Comparison of ENCODE assay signal across 1 cellular context in the genomic region with DNA sequence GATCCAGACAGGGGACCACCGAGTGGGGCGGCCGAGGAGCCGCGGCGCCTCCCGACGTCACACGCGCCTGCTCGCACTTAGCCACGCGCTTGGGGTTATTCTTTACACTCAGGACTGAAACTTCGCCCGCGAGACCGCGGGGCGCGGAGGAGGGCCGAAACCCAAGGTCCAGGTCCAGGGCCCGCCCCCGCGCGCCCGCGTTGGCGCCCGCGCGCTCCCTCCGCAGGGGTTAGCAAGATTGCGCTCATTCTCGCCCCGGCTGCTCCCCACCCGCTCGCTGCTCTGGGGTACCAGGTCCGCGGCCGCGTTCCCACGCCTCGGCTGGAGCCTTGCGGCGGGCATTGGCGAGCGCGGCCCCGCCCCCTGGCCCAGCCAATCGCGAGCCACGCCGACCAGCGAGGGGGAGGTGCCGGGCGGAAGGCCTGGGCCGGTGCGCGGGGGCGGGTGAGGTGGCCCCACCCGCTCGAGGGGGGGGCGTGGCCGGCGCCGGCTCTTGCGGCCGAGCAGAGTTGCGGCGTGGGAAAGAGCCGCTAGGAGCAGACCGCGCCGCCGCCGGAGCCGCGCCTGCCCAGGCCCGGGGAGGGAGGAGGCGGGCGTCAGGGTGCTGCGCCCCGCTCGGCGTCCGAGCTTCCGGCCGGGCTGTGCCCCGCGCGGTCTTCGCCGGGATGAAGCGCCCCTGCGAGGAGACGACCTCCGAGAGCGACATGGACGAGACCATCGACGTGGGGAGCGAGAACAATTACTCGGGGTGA.
TF ChIP-seq lines count a peak whose summit lies in the region.

A gene (plus strand): TSS at position 521 of the 752 bp plus-strand sequence. CDS start 145 bp downstream, at position 666.

TF ChIP-seq in HepG2, 621 proteins besides CTCF, POLR2A, EP300 and RAD21 (continued from another document and continues in another):
- TF ChIP-seq, protein P1, sequence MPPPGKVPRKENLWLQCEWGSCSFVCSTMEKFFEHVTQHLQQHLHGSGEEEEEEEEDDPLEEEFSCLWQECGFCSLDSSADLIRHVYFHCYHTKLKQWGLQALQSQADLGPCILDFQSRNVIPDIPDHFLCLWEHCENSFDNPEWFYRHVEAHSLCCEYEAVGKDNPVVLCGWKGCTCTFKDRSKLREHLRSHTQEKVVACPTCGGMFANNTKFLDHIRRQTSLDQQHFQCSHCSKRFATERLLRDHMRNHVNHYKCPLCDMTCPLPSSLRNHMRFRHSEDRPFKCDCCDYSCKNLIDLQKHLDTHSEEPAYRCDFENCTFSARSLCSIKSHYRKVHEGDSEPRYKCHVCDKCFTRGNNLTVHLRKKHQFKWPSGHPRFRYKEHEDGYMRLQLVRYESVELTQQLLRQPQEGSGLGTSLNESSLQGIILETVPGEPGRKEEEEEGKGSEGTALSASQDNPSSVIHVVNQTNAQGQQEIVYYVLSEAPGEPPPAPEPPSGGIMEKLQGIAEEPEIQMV (CRISPR knock-in tag; IDR thresholded peaks at IDR 0.05; ENCODE audit: low read depth) = peak; percentile 98
- TF ChIP-seq ZNF235 (CRISPR knock-in tag; IDR thresholded peaks at IDR 0.05; ENCODE audit: borderline replicate concordance) (no peak; the same call in 1 of the 2 replicates), EEA1 (CRISPR knock-in tag; IDR thresholded peaks at IDR 0.05; ENCODE audit: borderline replicate concordance) (peak; percentile 32; the same call in 1 of the 2 replicates), AKAP8 (CRISPR knock-in tag; IDR thresholded peaks at IDR 0.05) (no peak), REL (CRISPR knock-in tag; conservative IDR thresholded peaks at IDR 0.05) (peak; percentile 76; the same call in 1 of the 2 replicates), ZNF501 (CRISPR knock-in tag; IDR thresholded peaks at IDR 0.05) (no peak; the same call in 1 of the 2 replicates), HOXA5 (CRISPR knock-in tag; IDR thresholded peaks at IDR 0.05) (0 out of 2 replicates have a peak, but pooled peaks have one; percentile 18), ZSCAN22 (CRISPR knock-in tag; IDR thresholded peaks at IDR 0.05) (peak; percentile 48; the same call in 1 of the 2 replicates), SMC3 (IDR thresholded peaks at IDR 0.05; ENCODE audit: low read length) (no peak), ZSCAN29 (CRISPR knock-in tag; conservative IDR thresholded peaks at IDR 0.05) (no peak), ZSCAN25 (CRISPR knock-in tag; IDR thresholded peaks at IDR 0.05) (peak; percentile 65; the same call in 1 of the 2 replicates), ZNF782 (CRISPR knock-in tag; IDR thresholded peaks at IDR 0.05; ENCODE audit: borderline replicate concordance) (peak; percentile 53; the same call in 1 of the 2 replicates), SALL2 (CRISPR knock-in tag; IDR thresholded peaks at IDR 0.05) (0 out of 2 replicates have a peak, but pooled peaks have one; percentile 21), CENPT (CRISPR knock-in tag; IDR thresholded peaks at IDR 0.05; ENCODE audit: low read depth) (no peak; the same call in 1 of the 2 replicates), NCOR1 (IDR thresholded peaks at IDR 0.05; ENCODE audit: borderline replicate concordance, low read length) (peak; percentile 29; the same call in 1 of the 2 replicates), ASH2L (IDR thresholded peaks at IDR 0.05; ENCODE audit: insufficient read length, low read depth, low read length) (peak; percentile 66), YY1 (IDR thresholded peaks at IDR 0.05; ENCODE audit: insufficient read depth, insufficient replicate concordance, low read depth, low read length) (peak; percentile 75), PRMT3 (CRISPR knock-in tag; IDR thresholded peaks at IDR 0.05; ENCODE audit: borderline replicate concordance, low read depth) (no peak; the same call in 1 of the 2 replicates)
- TF ChIP-seq, protein P2, sequence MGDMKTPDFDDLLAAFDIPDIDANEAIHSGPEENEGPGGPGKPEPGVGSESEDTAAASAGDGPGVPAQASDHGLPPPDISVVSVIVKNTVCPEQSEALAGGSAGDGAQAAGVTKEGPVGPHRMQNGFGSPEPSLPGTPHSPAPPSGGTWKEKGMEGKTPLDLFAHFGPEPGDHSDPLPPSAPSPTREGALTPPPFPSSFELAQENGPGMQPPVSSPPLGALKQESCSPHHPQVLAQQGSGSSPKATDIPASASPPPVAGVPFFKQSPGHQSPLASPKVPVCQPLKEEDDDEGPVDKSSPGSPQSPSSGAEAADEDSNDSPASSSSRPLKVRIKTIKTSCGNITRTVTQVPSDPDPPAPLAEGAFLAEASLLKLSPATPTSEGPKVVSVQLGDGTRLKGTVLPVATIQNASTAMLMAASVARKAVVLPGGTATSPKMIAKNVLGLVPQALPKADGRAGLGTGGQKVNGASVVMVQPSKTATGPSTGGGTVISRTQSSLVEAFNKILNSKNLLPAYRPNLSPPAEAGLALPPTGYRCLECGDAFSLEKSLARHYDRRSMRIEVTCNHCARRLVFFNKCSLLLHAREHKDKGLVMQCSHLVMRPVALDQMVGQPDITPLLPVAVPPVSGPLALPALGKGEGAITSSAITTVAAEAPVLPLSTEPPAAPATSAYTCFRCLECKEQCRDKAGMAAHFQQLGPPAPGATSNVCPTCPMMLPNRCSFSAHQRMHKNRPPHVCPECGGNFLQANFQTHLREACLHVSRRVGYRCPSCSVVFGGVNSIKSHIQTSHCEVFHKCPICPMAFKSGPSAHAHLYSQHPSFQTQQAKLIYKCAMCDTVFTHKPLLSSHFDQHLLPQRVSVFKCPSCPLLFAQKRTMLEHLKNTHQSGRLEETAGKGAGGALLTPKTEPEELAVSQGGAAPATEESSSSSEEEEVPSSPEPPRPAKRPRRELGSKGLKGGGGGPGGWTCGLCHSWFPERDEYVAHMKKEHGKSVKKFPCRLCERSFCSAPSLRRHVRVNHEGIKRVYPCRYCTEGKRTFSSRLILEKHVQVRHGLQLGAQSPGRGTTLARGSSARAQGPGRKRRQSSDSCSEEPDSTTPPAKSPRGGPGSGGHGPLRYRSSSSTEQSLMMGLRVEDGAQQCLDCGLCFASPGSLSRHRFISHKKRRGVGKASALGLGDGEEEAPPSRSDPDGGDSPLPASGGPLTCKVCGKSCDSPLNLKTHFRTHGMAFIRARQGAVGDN (CRISPR knock-in tag; IDR thresholded peaks at IDR 0.05) = peak; percentile 93
- TF ChIP-seq, protein P3, sequence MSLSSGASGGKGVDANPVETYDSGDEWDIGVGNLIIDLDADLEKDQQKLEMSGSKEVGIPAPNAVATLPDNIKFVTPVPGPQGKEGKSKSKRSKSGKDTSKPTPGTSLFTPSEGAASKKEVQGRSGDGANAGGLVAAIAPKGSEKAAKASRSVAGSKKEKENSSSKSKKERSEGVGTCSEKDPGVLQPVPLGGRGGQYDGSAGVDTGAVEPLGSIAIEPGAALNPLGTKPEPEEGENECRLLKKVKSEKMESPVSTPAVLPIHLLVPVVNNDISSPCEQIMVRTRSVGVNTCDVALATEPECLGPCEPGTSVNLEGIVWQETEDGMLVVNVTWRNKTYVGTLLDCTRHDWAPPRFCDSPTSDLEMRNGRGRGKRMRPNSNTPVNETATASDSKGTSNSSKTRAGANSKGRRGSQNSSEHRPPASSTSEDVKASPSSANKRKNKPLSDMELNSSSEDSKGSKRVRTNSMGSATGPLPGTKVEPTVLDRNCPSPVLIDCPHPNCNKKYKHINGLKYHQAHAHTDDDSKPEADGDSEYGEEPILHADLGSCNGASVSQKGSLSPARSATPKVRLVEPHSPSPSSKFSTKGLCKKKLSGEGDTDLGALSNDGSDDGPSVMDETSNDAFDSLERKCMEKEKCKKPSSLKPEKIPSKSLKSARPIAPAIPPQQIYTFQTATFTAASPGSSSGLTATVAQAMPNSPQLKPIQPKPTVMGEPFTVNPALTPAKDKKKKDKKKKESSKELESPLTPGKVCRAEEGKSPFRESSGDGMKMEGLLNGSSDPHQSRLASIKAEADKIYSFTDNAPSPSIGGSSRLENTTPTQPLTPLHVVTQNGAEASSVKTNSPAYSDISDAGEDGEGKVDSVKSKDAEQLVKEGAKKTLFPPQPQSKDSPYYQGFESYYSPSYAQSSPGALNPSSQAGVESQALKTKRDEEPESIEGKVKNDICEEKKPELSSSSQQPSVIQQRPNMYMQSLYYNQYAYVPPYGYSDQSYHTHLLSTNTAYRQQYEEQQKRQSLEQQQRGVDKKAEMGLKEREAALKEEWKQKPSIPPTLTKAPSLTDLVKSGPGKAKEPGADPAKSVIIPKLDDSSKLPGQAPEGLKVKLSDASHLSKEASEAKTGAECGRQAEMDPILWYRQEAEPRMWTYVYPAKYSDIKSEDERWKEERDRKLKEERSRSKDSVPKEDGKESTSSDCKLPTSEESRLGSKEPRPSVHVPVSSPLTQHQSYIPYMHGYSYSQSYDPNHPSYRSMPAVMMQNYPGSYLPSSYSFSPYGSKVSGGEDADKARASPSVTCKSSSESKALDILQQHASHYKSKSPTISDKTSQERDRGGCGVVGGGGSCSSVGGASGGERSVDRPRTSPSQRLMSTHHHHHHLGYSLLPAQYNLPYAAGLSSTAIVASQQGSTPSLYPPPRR (CRISPR knock-in tag; IDR thresholded peaks at IDR 0.05; ENCODE audit: borderline replicate concordance) = 0 out of 2 replicates have a peak, but pooled peaks have one; percentile 2
- TF ChIP-seq, protein P4, sequence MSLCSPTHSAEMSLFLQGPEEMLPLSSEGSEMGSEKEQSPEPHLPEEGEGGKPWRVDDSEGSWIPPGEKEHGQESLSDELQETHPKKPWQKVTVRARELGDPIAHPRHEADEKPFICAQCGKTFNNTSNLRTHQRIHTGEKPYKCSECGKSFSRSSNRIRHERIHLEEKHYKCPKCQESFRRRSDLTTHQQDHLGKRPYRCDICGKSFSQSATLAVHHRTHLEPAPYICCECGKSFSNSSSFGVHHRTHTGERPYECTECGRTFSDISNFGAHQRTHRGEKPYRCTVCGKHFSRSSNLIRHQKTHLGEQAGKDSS (CRISPR knock-in tag; IDR thresholded peaks at IDR 0.05; ENCODE audit: borderline replicate concordance, low read depth) = peak; percentile 51; the same call in 1 of the 2 replicates
- TF ChIP-seq, protein P5, sequence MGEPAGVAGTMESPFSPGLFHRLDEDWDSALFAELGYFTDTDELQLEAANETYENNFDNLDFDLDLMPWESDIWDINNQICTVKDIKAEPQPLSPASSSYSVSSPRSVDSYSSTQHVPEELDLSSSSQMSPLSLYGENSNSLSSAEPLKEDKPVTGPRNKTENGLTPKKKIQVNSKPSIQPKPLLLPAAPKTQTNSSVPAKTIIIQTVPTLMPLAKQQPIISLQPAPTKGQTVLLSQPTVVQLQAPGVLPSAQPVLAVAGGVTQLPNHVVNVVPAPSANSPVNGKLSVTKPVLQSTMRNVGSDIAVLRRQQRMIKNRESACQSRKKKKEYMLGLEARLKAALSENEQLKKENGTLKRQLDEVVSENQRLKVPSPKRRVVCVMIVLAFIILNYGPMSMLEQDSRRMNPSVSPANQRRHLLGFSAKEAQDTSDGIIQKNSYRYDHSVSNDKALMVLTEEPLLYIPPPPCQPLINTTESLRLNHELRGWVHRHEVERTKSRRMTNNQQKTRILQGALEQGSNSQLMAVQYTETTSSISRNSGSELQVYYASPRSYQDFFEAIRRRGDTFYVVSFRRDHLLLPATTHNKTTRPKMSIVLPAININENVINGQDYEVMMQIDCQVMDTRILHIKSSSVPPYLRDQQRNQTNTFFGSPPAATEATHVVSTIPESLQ (CRISPR knock-in tag; conservative IDR thresholded peaks at IDR 0.05) = no peak
- TF ChIP-seq, protein P6, sequence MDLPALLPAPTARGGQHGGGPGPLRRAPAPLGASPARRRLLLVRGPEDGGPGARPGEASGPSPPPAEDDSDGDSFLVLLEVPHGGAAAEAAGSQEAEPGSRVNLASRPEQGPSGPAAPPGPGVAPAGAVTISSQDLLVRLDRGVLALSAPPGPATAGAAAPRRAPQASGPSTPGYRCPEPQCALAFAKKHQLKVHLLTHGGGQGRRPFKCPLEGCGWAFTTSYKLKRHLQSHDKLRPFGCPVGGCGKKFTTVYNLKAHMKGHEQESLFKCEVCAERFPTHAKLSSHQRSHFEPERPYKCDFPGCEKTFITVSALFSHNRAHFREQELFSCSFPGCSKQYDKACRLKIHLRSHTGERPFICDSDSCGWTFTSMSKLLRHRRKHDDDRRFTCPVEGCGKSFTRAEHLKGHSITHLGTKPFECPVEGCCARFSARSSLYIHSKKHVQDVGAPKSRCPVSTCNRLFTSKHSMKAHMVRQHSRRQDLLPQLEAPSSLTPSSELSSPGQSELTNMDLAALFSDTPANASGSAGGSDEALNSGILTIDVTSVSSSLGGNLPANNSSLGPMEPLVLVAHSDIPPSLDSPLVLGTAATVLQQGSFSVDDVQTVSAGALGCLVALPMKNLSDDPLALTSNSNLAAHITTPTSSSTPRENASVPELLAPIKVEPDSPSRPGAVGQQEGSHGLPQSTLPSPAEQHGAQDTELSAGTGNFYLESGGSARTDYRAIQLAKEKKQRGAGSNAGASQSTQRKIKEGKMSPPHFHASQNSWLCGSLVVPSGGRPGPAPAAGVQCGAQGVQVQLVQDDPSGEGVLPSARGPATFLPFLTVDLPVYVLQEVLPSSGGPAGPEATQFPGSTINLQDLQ (CRISPR knock-in tag; IDR thresholded peaks at IDR 0.05) = no peak
- TF ChIP-seq, protein P7, sequence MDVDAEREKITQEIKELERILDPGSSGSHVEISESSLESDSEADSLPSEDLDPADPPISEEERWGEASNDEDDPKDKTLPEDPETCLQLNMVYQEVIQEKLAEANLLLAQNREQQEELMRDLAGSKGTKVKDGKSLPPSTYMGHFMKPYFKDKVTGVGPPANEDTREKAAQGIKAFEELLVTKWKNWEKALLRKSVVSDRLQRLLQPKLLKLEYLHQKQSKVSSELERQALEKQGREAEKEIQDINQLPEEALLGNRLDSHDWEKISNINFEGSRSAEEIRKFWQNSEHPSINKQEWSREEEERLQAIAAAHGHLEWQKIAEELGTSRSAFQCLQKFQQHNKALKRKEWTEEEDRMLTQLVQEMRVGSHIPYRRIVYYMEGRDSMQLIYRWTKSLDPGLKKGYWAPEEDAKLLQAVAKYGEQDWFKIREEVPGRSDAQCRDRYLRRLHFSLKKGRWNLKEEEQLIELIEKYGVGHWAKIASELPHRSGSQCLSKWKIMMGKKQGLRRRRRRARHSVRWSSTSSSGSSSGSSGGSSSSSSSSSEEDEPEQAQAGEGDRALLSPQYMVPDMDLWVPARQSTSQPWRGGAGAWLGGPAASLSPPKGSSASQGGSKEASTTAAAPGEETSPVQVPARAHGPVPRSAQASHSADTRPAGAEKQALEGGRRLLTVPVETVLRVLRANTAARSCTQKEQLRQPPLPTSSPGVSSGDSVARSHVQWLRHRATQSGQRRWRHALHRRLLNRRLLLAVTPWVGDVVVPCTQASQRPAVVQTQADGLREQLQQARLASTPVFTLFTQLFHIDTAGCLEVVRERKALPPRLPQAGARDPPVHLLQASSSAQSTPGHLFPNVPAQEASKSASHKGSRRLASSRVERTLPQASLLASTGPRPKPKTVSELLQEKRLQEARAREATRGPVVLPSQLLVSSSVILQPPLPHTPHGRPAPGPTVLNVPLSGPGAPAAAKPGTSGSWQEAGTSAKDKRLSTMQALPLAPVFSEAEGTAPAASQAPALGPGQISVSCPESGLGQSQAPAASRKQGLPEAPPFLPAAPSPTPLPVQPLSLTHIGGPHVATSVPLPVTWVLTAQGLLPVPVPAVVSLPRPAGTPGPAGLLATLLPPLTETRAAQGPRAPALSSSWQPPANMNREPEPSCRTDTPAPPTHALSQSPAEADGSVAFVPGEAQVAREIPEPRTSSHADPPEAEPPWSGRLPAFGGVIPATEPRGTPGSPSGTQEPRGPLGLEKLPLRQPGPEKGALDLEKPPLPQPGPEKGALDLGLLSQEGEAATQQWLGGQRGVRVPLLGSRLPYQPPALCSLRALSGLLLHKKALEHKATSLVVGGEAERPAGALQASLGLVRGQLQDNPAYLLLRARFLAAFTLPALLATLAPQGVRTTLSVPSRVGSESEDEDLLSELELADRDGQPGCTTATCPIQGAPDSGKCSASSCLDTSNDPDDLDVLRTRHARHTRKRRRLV (CRISPR knock-in tag; IDR thresholded peaks at IDR 0.05) = no peak
- TF ChIP-seq, protein P8, sequence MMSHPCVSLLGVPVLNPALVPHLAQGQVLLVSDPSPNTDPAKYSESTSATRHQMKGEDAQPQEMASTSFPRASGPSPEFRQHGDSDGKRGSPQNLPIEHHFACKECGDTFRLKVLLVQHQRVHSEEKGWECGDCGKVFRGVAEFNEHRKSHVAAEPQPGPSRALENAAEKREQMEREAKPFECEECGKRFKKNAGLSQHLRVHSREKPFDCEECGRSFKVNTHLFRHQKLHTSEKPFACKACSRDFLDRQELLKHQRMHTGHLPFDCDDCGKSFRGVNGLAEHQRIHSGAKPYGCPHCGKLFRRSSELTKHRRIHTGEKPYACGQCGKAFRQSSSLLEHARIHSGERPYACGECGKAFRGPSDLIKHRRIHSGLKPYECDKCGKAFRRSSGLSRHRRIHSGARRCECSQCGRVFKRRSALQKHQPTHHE (CRISPR knock-in tag; IDR thresholded peaks at IDR 0.05; ENCODE audit: borderline replicate concordance) = no peak
